15 cellular contexts compared by ENCODE assay signal in genomic region chr20:47773381-47773786, GRCh38. TPM values are rescaled to one million over a fixed set of nuclear protein-coding genes. Genes with fewer than 3 reads are reported as not detected.
A peak's percentile ranks its signal among the peaks of the same experiment; 100 is the strongest.
DNase-seq lines count a peak whose midpoint lies in the region; ATAC-seq and TF ChIP-seq lines count a peak whose summit lies in the region.
"Had no signal": no experiment of that assay in that cellular context is flagged by ENCODE, and none has a peak within 500 bp of the region (broad histone marks: within the 10 kb centered on the region; RNA-seq: fewer than 3 reads in every experiment).

No MANE protein-coding gene starts in this region.

- H2BK15ac ChIP-seq in neuronal stem cell (ENCODE audit: low read length) = no peak overlapping the region

- no peak overlapping the region for H4K91ac ChIP-seq in neuronal stem cell (ENCODE audit: low read depth, low read length, poor library complexity)
- no peak overlapping the region for H4K91ac ChIP-seq in trophoblast cell (ENCODE audit: low read depth, low read length)

- H2AK5ac ChIP-seq in neuronal stem cell (ENCODE audit: low read depth, low read length) (peak overlapping the region; percentile 23), trophoblast cell (ENCODE audit: low read length) (no peak overlapping the region)

- no peaks in the 10 kb centered on the region for H3K9me3 Mint-ChIP-seq in MCF 10A (ENCODE audit: unreplicated experiment)

- no peak overlapping the region for H3K4me3 Mint-ChIP-seq in MCF 10A (ENCODE audit: unreplicated experiment)
- H3K4me3 Mint-ChIP-seq: activated naive CD8-positive, alpha-beta T cell treated with anti-CD3 and anti-CD28 coated beads, Interleukin-2, amount 10 ng/mL, durations not matched to agents 7 days and 5 days had no signal

- in situ Hi-C loops in mammary epithelial cell (cut with MboI; ENCODE audit: low sequenced_read_pairs in 2 of 2) = no loop called here

- BruUV-seq in MCF 10A (replicated peaks; lab: Mats Ljungman, UMichigan) (no TSS peak), mammary epithelial cell (replicated peaks; lab: Mats Ljungman, UMichigan) (no TSS peak), A673 (replicated peaks; lab: Mats Ljungman, UMichigan) (no TSS peak)

- H3K14ac ChIP-seq in neuronal stem cell (ENCODE audit: low read length) = no peak overlapping the region
- H3K14ac ChIP-seq in trophoblast cell (ENCODE audit: low read length) = no peak overlapping the region

- TF ChIP-seq CTCF in MCF 10A (IDR thresholded peaks at IDR 0.05; ENCODE audit: unreplicated experiment) = no peak
- TF ChIP-seq CTCF in mammary epithelial cell (conservative IDR thresholded peaks at IDR 0.05 in 1 of 2, IDR thresholded peaks at IDR 0.05 in 1 of 2; ENCODE audit: extremely low read depth in 1 of 2, insufficient read depth in 1 of 2, low read depth in 1 of 2, low read length in 2 of 2) = no peak
- TF ChIP-seq CTCF in heart right ventricle (IDR thresholded peaks at IDR 0.05) = no peak
- no peak for TF ChIP-seq CTCF in A673 (conservative IDR thresholded peaks at IDR 0.05; ENCODE audit: low read depth, low read length)

- peaks cover 19% of the 10 kb centered on the region for H3K4me1 ChIP-seq in mammary epithelial cell (ENCODE audit: insufficient read depth, low read length)
- peaks cover 0 to 79% (median 44%) of the 10 kb centered on the region in 9 donors for H3K4me1 ChIP-seq in heart right ventricle
- peaks cover 3 to 12% of the 10 kb centered on the region in 2 donors for H3K4me1 ChIP-seq in neuronal stem cell (ENCODE audit: control insufficient read depth in 2 of 2, insufficient read depth in 1 of 2, low read depth in 1 of 2, low read length in 2 of 2)
- H3K4me1 ChIP-seq in trophoblast cell (ENCODE audit: control insufficient read depth in 1 of 2, insufficient read depth in 2 of 2, low read length in 2 of 2) = peaks cover 0 to 2% of the 10 kb centered on the region in 2 experiments
- H3K4me1 ChIP-seq in A673 (ENCODE audit: insufficient read depth, low read length, poor library complexity, severe bottlenecking) = peaks cover 13% of the 10 kb centered on the region
- H3K4me1 ChIP-seq: A549 had no signal

- H2AFZ ChIP-seq in mammary epithelial cell (ENCODE audit: low read depth, low read length) = no peak overlapping the region
- H2AFZ ChIP-seq in neuronal stem cell (ENCODE audit: low read length) = no peak overlapping the region
- no peak overlapping the region for H2AFZ ChIP-seq in trophoblast cell (ENCODE audit: insufficient read depth, low read length, poor library complexity)
- H2AFZ ChIP-seq: GM23248 had no signal

- H3K4me3 ChIP-seq in mammary epithelial cell (replicated peaks in 1 of 3; ENCODE audit: insufficient read depth in 1 of 3, low read depth in 2 of 3, low read length in 3 of 3) (no peak overlapping the region), heart right ventricle (peak overlapping the region in 1 of 10 donors; percentile 32), neuronal stem cell (ENCODE audit: low read length in 2 of 2) (no peak overlapping the region), trophoblast cell (ENCODE audit: low read depth, low read length) (no peak overlapping the region), A673 (ENCODE audit: low read depth, low read length, poor library complexity, severe bottlenecking) (no peak overlapping the region)
- H3K4me3 ChIP-seq: A549, GM23248 had no signal

- WGBS in mammary epithelial cell (ENCODE audit: low coverage, missing lambda C conversion rate) = 43% methylated on average over 7 of the region's 8 CpGs
- 70 to 71% methylated on average over 8 of the region's 8 CpGs for WGBS in heart right ventricle, 2 donors
- no CpG with 5 or more reads among the region's 8 CpGs for WGBS in neuronal stem cell (ENCODE audit: extremely low coverage in 2 of 2, insufficient read length in 2 of 2, insufficient replicate concordance in 1 of 2), 2 donors
- no CpG with 5 or more reads among the region's 8 CpGs for WGBS in trophoblast cell (ENCODE audit: extremely low coverage, insufficient coverage, insufficient read length)

- intact Hi-C loops in MCF 10A (cut with micrococcal nuclease) (no loop called here), mammary epithelial cell (cut with micrococcal nuclease) (no loop called here), heart right ventricle (cut with DNase I) (loop anchor here in 1 of 10 donors (1.0 kb wide), 1 partner anchor 24 kb away; no protein-coding TSS in a partner anchor), A673 (cut with micrococcal nuclease; ENCODE audit: unreplicated experiment) (no loop called here)

- CTCF ChIA-PET in MCF 10A (lab: Yijun Ruan, JAX) (interaction anchor here (0.6 to 1.6 kb wide), 2 partner anchors 9 to 446 kb away, joined by 3 to 6 read pairs; no protein-coding TSS in a partner anchor), mammary epithelial cell (lab: Charles Lee; ENCODE audit: low non-redundant PET) (no interaction called here), A673 (lab: Charles Lee) (no interaction called here)

- H3K9ac ChIP-seq in mammary epithelial cell (ENCODE audit: insufficient read depth, low read length) (no peak overlapping the region), neuronal stem cell (ENCODE audit: low read depth, low read length, poor library complexity) (no peak overlapping the region), trophoblast cell (ENCODE audit: low read length) (no peak overlapping the region)
- H3K9ac ChIP-seq: GM23248 had no signal

- H3K79me2 ChIP-seq in mammary epithelial cell (ENCODE audit: insufficient read depth, low read length) (peaks cover 95% of the 10 kb centered on the region), trophoblast cell (ENCODE audit: control insufficient read depth, insufficient read depth, low read length, poor library complexity) (no peaks in the 10 kb centered on the region)

- H3K4me1 Mint-ChIP-seq in MCF 10A (ENCODE audit: insufficient read depth, unreplicated experiment) = peaks cover 22% of the 10 kb centered on the region
- H3K4me1 Mint-ChIP-seq: activated naive CD8-positive, alpha-beta T cell treated with anti-CD3 and anti-CD28 coated beads, Interleukin-2, amount 10 ng/mL, durations not matched to agents 7 days and 5 days had no signal

- dilution Hi-C loops in mammary epithelial cell (cut with HindIII; ENCODE audit: low sequenced_read_pairs) = no loop called here

- H3K27me3 ChIP-seq in mammary epithelial cell (ENCODE audit: insufficient read depth, low read length) (no peaks in the 10 kb centered on the region), heart right ventricle (peaks cover 0 to 7% (median 0%) of the 10 kb centered on the region in 7 donors), neuronal stem cell (ENCODE audit: control insufficient read depth in 3 of 3, insufficient read depth in 3 of 3, low read depth in 1 of 3, low read length in 3 of 3) (no peaks in the 10 kb centered on the region), trophoblast cell (ENCODE audit: insufficient read depth, low read length) (no peaks in the 10 kb centered on the region), A673 (replicated peaks; ENCODE audit: insufficient read depth, low read depth, low read length, poor library complexity) (no peaks in the 10 kb centered on the region)

- H2BK120ac ChIP-seq in neuronal stem cell (ENCODE audit: low read depth, low read length) (no peak overlapping the region), trophoblast cell (ENCODE audit: insufficient read depth, low read length, poor library complexity) (no peak overlapping the region)

- H4K8ac ChIP-seq in neuronal stem cell (ENCODE audit: low read depth, low read length) (no peak overlapping the region), trophoblast cell (ENCODE audit: low read depth, low read length) (no peak overlapping the region)

- POLR2A ChIA-PET in MCF 10A (lab: Yijun Ruan, JAX) (interaction anchor here (0.6 to 1.9 kb wide), 5 partner anchors 10 to 522 kb away, joined by 3 to 8 read pairs (median 3); no protein-coding TSS in a partner anchor), A673 (lab: Charles Lee; ENCODE audit: low non-redundant PET) (no interaction called here)

- H3K9me3 ChIP-seq in mammary epithelial cell (replicated peaks; ENCODE audit: insufficient read depth, low read length) = no peaks in the 10 kb centered on the region
- H3K9me3 ChIP-seq in heart right ventricle = peaks cover 0 to 16% (median 5%) of the 10 kb centered on the region in 11 donors
- H3K9me3 ChIP-seq in neuronal stem cell (replicated peaks in 1 of 2; ENCODE audit: control insufficient read depth in 2 of 2, insufficient read depth in 1 of 2, low read depth in 1 of 2, low read length in 2 of 2) = peaks cover 7 to 15% of the 10 kb centered on the region in 2 donors
- H3K9me3 ChIP-seq in trophoblast cell (ENCODE audit: insufficient read depth, low read depth, low read length) = peaks cover 9% of the 10 kb centered on the region
- no peaks in the 10 kb centered on the region for H3K9me3 ChIP-seq in A673 (ENCODE audit: low read depth, low read length, poor library complexity, severe bottlenecking)

- H3K36me3 ChIP-seq in mammary epithelial cell (ENCODE audit: insufficient read depth, low read length) (no peaks in the 10 kb centered on the region), heart right ventricle (peaks cover 0 to 9% (median 0%) of the 10 kb centered on the region in 9 donors), neuronal stem cell (replicated peaks in 1 of 2; ENCODE audit: control insufficient read depth in 2 of 2, insufficient read depth in 2 of 2, low read length in 2 of 2) (peaks cover 0 to 11% of the 10 kb centered on the region in 2 donors), trophoblast cell (ENCODE audit: control insufficient read depth in 1 of 2, insufficient read depth in 2 of 2, low read length in 2 of 2) (no peaks in the 10 kb centered on the region), A673 (ENCODE audit: insufficient read depth, low read length, poor library complexity, severe bottlenecking) (no peaks in the 10 kb centered on the region)

- no peaks in the 10 kb centered on the region for H3K27me3 Mint-ChIP-seq in MCF 10A (ENCODE audit: insufficient read depth, unreplicated experiment)

- H3K79me1 ChIP-seq in neuronal stem cell (ENCODE audit: low read depth, low read length) = peaks cover 2% of the 10 kb centered on the region
- no peaks in the 10 kb centered on the region for H3K79me1 ChIP-seq in trophoblast cell (ENCODE audit: low read length)

- H3K18ac ChIP-seq in neuronal stem cell (ENCODE audit: low read length) = no peak overlapping the region
- H3K18ac ChIP-seq in trophoblast cell (ENCODE audit: low read length) = no peak overlapping the region

- no peak overlapping the region for H2BK12ac ChIP-seq in neuronal stem cell (ENCODE audit: low read length)
- no peak overlapping the region for H2BK12ac ChIP-seq in trophoblast cell (ENCODE audit: low read length)

- no peak overlapping the region for H3K4ac ChIP-seq in neuronal stem cell (ENCODE audit: low read length)
- H3K4ac ChIP-seq in trophoblast cell (ENCODE audit: low read depth, low read length) = no peak overlapping the region

- H3K27ac ChIP-seq in mammary epithelial cell (ENCODE audit: insufficient read depth, low read depth, low read length) (no peak overlapping the region), heart right ventricle (peak overlapping the region in 9 of 10 donors; percentile 53 to 85 (median 72)), neuronal stem cell (replicated peaks; ENCODE audit: low read length) (peak overlapping the region; percentile 19), trophoblast cell (ENCODE audit: low read depth, low read length) (no peak overlapping the region), A673 (ENCODE audit: low read depth, low read length, poor library complexity, severe bottlenecking) (no peak overlapping the region)
- H3K27ac ChIP-seq: A549, GM23248, HL-60, VCaP had no signal

- H3K36me3 Mint-ChIP-seq in MCF 10A (ENCODE audit: insufficient read depth, unreplicated experiment) = peaks cover 37% of the 10 kb centered on the region
- H3K36me3 Mint-ChIP-seq: activated naive CD8-positive, alpha-beta T cell treated with anti-CD3 and anti-CD28 coated beads, Interleukin-2, amount 10 ng/mL, durations not matched to agents 7 days and 5 days had no signal

- H3K4me2 ChIP-seq in mammary epithelial cell (ENCODE audit: insufficient read depth, low read depth, low read length) = no peak overlapping the region
- no peak overlapping the region for H3K4me2 ChIP-seq in neuronal stem cell (ENCODE audit: insufficient read depth, low read length, poor library complexity, severe bottlenecking)
- H3K4me2 ChIP-seq in trophoblast cell (ENCODE audit: low read length) = no peak overlapping the region
- H3K4me2 ChIP-seq: A549 had no signal

- H4K20me1 ChIP-seq in mammary epithelial cell (ENCODE audit: insufficient read depth, low read length) = peaks cover 3% of the 10 kb centered on the region

- H3K23ac ChIP-seq in neuronal stem cell (ENCODE audit: low read depth, low read length, poor library complexity) = no peak overlapping the region
- no peak overlapping the region for H3K23ac ChIP-seq in trophoblast cell (ENCODE audit: low read length)

- DNase-seq in MCF 10A (ENCODE audit: unreplicated experiment) = no peak
- DNase-seq in mammary epithelial cell = no peak
- peak; percentile 54 to 58 for DNase-seq in heart right ventricle
- DNase-seq in neuronal stem cell (ENCODE audit: low spot score) = no peak
- DNase-seq in trophoblast cell = no peak
- no peak for DNase-seq in A673 (ENCODE audit: low spot score)
- no peak for DNase-seq in NCI-H526 (lab: John Stamatoyannopoulos, UW)
- DNase-seq: activated CD8-positive, alpha-beta memory T cell treated with anti-CD3 and anti-CD28 coated beads, Interleukin-2, amount 50 U/mL, for 48 hours; activated naive CD8-positive, alpha-beta T cell treated with anti-CD3 and anti-CD28 coated beads, Interleukin-2, amount 10 ng/mL, durations not matched to agents 7 days and 5 days; GM23248; NCI-H2029 treated with DMSO at 0.1 percent for 48 hours had no signal

- H4K12ac ChIP-seq in trophoblast cell (ENCODE audit: low read depth, low read length) = no peak overlapping the region

- H3K27ac Mint-ChIP-seq in MCF 10A (ENCODE audit: low read depth, unreplicated experiment) = peak overlapping the region; percentile 57
- H3K27ac Mint-ChIP-seq: activated naive CD8-positive, alpha-beta T cell treated with anti-CD3 and anti-CD28 coated beads, Interleukin-2, amount 10 ng/mL, durations not matched to agents 7 days and 5 days had no signal

- H2BK5ac ChIP-seq in neuronal stem cell (ENCODE audit: low read length) (no peak overlapping the region), trophoblast cell (ENCODE audit: low read depth, low read length, poor library complexity) (no peak overlapping the region)

- ATAC-seq in heart right ventricle (peak; percentile 61 to 88 (median 80)), HG03342 (IDR thresholded peaks at IDR 0.05; ENCODE audit: unreplicated experiment) (no peak)
- ATAC-seq: A549 had no signal

RNA-seq across cellular contexts. Expression of gene SULF2, which starts 11.9 kb away (rescaled TPM):
- 68.7 and 82.2 TPM in 2 replicates for total RNA-seq in MCF 10A (2022)
- 100 to 1,000 TPM; 256 to 276 TPM for total RNA-seq in mammary epithelial cell
- polyA plus RNA-seq in mammary epithelial cell = 44.0 TPM
- polyA minus RNA-seq in mammary epithelial cell = 176 TPM
- total RNA-seq in heart right ventricle = 10 to 100 TPM; 16.7 to 39.9 (median 26.4) TPM
- 10 to 100 TPM; 21.0 to 40.6 TPM for polyA plus RNA-seq in heart right ventricle
- polyA plus RNA-seq in neuronal stem cell (2013, experiment 1 of 2) = 46.1 TPM
- 48.2 TPM for polyA plus RNA-seq in neuronal stem cell (2013, experiment 2 of 2)
- 50.7 and 52.8 TPM in 2 replicates for polyA plus RNA-seq in trophoblast cell (2013)
- total RNA-seq in A673 (2021) = 0.68 and 0.69 TPM in 2 replicates

Comparison
In these comparisons a context has a peak if more than half of its experiments do, and no peak if none do; other contexts are left out.
1. DNase-seq: peak in heart right ventricle (2 of 2); none in MCF 10A (single experiment), mammary epithelial cell (single experiment), neuronal stem cell (single experiment), trophoblast cell (0 of 2), A673 (single experiment) and NCI-H526 (0 of 2).
2. H3K27ac ChIP-seq: peak in heart right ventricle (9 of 10) and neuronal stem cell (single experiment); none in mammary epithelial cell (single experiment), trophoblast cell (single experiment) and A673 (single experiment).
3. RNA of gene SULF2, which starts 11.9 kb away (total RNA-seq): 256 to 276 TPM in mammary epithelial cell, 68.7 to 82.2 TPM in MCF 10A and 16.7 to 39.9 TPM in heart right ventricle; 0.68 to 0.69 TPM in A673; every median in the first group is over 10 times any median in the second.